Comparison of ENCODE assay signal across 14 cellular contexts in genomic region chr10:86188796-86189558, GRCh38.
DNase-seq lines count a peak whose midpoint lies in the region; ATAC-seq and TF ChIP-seq lines count a peak whose summit lies in the region.
"Had no signal": no experiment of that assay in that cellular context is flagged by ENCODE, and none has a peak within 500 bp of the region (broad histone marks: within the 10 kb centered on the region; RNA-seq: fewer than 3 reads in every experiment).

No MANE protein-coding gene starts in this region.

- ATAC-seq in sciatic nerve (no peak), upper lobe of right lung (no peak), GM21447 (IDR thresholded peaks at IDR 0.05; ENCODE audit: unreplicated experiment) (no peak)
- ATAC-seq in activated CD4-positive, alpha-beta T cell treated with anti-CD3 and anti-CD28 coated beads for 36 hours = no peak
- ATAC-seq: GM12878 had no signal

- H3K27ac ChIP-seq in upper lobe of right lung = no peak overlapping the region

- no peaks in the 10 kb centered on the region for H3K27me3 ChIP-seq in upper lobe of right lung

- TF ChIP-seq CTCF in upper lobe of right lung (IDR thresholded peaks at IDR 0.05) = no peak

- peak; percentile 54 for DNase-seq in activated effector memory CD4-positive, alpha-beta T cell treated with anti-CD3 and anti-CD28 coated beads, Interleukin-2, amount 50 U/mL, for 16 hours
- DNase-seq in activated effector memory CD4-positive, alpha-beta T cell treated with Interleukin-2 at 50 U/mL for 16 hours = no peak
- peak; percentile 33 for DNase-seq in medulla oblongata (ENCODE audit: extremely low spot score)
- DNase-seq in sciatic nerve (ENCODE audit: low spot score) = peak; percentile 18
- DNase-seq in upper lobe of right lung = peak; percentile 11
- DNase-seq in activated CD4-positive, alpha-beta T cell treated with anti-CD3 and anti-CD28 coated beads for 36 hours = no peak
- DNase-seq in NCI-H82 treated with DMSO at 0.1 percent for 48 hours (lab: John Stamatoyannopoulos, UW; ENCODE audit: unreplicated experiment) = no peak
- DNase-seq: ACHN, DMS79, GOT3, H9 had no signal

- no peaks in the 10 kb centered on the region for H3K36me3 Mint-ChIP-seq in activated CD4-positive, alpha-beta T cell treated with anti-CD3 and anti-CD28 coated beads for 36 hours (ENCODE audit: low read depth)

- H3K27me3 Mint-ChIP-seq in activated CD4-positive, alpha-beta T cell treated with anti-CD3 and anti-CD28 coated beads for 36 hours = peaks cover 13% of the 10 kb centered on the region

- no peaks in the 10 kb centered on the region for H3K9me3 ChIP-seq in upper lobe of right lung

- no peak overlapping the region for H3K4me3 Mint-ChIP-seq in activated CD4-positive, alpha-beta T cell treated with anti-CD3 and anti-CD28 coated beads for 36 hours
- H3K4me3 Mint-ChIP-seq: CD4-positive, alpha-beta T cell; H9 had no signal

- H3K4me1 ChIP-seq in upper lobe of right lung = no peaks in the 10 kb centered on the region

- H3K9me3 Mint-ChIP-seq in activated CD4-positive, alpha-beta T cell treated with anti-CD3 and anti-CD28 coated beads for 36 hours (ENCODE audit: low read depth) = no peaks in the 10 kb centered on the region
- H3K9me3 Mint-ChIP-seq: H9 had no signal

- no peak overlapping the region for H3K4me3 ChIP-seq in upper lobe of right lung
- H3K4me3 ChIP-seq: GM12878 had no signal

- H3K36me3 ChIP-seq in upper lobe of right lung = no peaks in the 10 kb centered on the region

- intact Hi-C loops in sciatic nerve (cut with DNase I) (no loop called here), upper lobe of right lung (cut with DNase I) (no loop called here)
- intact Hi-C loops in activated CD4-positive, alpha-beta T cell treated with anti-CD3 and anti-CD28 coated beads for 36 hours (cut with DNase I, micrococcal nuclease) = no loop called here

- CTCF ChIA-PET in activated CD4-positive, alpha-beta T cell treated with anti-CD3 and anti-CD28 coated beads for 36 hours (lab: Charles Lee) = no interaction called here

- H3K27ac Mint-ChIP-seq in activated CD4-positive, alpha-beta T cell treated with anti-CD3 and anti-CD28 coated beads for 36 hours = no peak overlapping the region
- H3K27ac Mint-ChIP-seq: CD4-positive, alpha-beta T cell; H9 had no signal

- POLR2A ChIA-PET in activated CD4-positive, alpha-beta T cell treated with anti-CD3 and anti-CD28 coated beads for 36 hours (lab: Charles Lee) = no interaction called here

- H3K4me1 Mint-ChIP-seq in activated CD4-positive, alpha-beta T cell treated with anti-CD3 and anti-CD28 coated beads for 36 hours = no peaks in the 10 kb centered on the region
- H3K4me1 Mint-ChIP-seq: H9 had no signal

Comparison
In these comparisons a context has a peak if more than half of its experiments do, and no peak if none do; other contexts are left out.
1. DNase-seq: peak in activated effector memory CD4-positive, alpha-beta T cell treated with anti-CD3 and anti-CD28 coated beads, Interleukin-2, amount 50 U/mL, for 16 hours (single experiment), medulla oblongata (single experiment), sciatic nerve (single experiment) and upper lobe of right lung (single experiment); none in activated effector memory CD4-positive, alpha-beta T cell treated with Interleukin-2 at 50 U/mL for 16 hours (single experiment), activated CD4-positive, alpha-beta T cell treated with anti-CD3 and anti-CD28 coated beads for 36 hours (single experiment) and NCI-H82 treated with DMSO at 0.1 percent for 48 hours (single experiment).